14 cellular contexts compared by ENCODE assay signal in genomic region chr2:236538242-236538641, GRCh38. TPM values are rescaled to one million over a fixed set of nuclear protein-coding genes. Genes with fewer than 3 reads are reported as not detected.
DNase-seq lines count a peak whose midpoint lies in the region; ATAC-seq, FAIRE-seq and TF ChIP-seq lines count a peak whose summit lies in the region.
"Had no signal": no experiment of that assay in that cellular context is flagged by ENCODE, and none has a peak within 500 bp of the region (broad histone marks: within the 10 kb centered on the region; RNA-seq: fewer than 3 reads in every experiment).

No MANE protein-coding gene starts in this region.

- FAIRE-seq in GM19239 (lab: Jason Lieb, UNC), result peak; percentile 91

- DNase-seq in CD8-positive, alpha-beta T cell, result no peak
- DNase-seq in GM19239 (ENCODE audit: insufficient read length, low spot score) (no peak), MV-4-11 (lab: John Stamatoyannopoulos, UW) (peak; percentile 7), memory B cell (ENCODE audit: low spot score in 2 of 2) (no peak), OCI-LY7 (ENCODE audit: low spot score) (no peak), HK-2 (ENCODE audit: unreplicated experiment) (no peak)
- DNase-seq in central memory CD4-positive, alpha-beta T cell, result no peak
- DNase-seq: GM23248; NCI-H69; stimulated activated CD4-positive, alpha-beta T cell treated with anti-CD3 and anti-CD28 coated beads, Interleukin-12 subunit alpha, Interleukin-12 subunit beta, amount 100 ng/mL, for 4 hours had no signal

- peaks cover 44% of the 10 kb centered on the region for H3K36me3 Mint-ChIP-seq in CD8-positive, alpha-beta T cell
- H3K36me3 Mint-ChIP-seq in memory B cell, result peaks cover 11% of the 10 kb centered on the region

- CTCF ChIA-PET in CD8-positive, alpha-beta T cell (lab: Charles Lee), result interaction anchor here (0.9 to 5.6 kb wide), 3 partner anchors 20 to 31 kb away, joined by 3 to 45 read pairs (median 45); partner anchors contain the start of gene ACKR3
- CTCF ChIA-PET in OCI-LY7 (lab: Charles Lee; ENCODE audit: unreplicated experiment), result no interaction called here

- H3K9me3 ChIP-seq in CD8-positive, alpha-beta T cell (ENCODE audit: low read length), result no peaks in the 10 kb centered on the region
- H3K9me3 ChIP-seq in OCI-LY7 (ENCODE audit: low read length), result no peaks in the 10 kb centered on the region; the same call in 1 of the 2 replicates

- H3K4me2 ChIP-seq in OCI-LY7 (ENCODE audit: low read length), result no peak overlapping the region

- peak overlapping the region; percentile 98 for H3K4me3 Mint-ChIP-seq in CD8-positive, alpha-beta T cell
- H3K4me3 Mint-ChIP-seq in memory B cell, result peak overlapping the region; percentile 75
- H3K4me3 Mint-ChIP-seq: nephron had no signal

- peak overlapping the region; percentile 98 for H3K27ac Mint-ChIP-seq in CD8-positive, alpha-beta T cell
- peak overlapping the region; percentile 67 for H3K27ac Mint-ChIP-seq in memory B cell
- H3K27ac Mint-ChIP-seq: nephron had no signal

- H3K9me3 Mint-ChIP-seq in CD8-positive, alpha-beta T cell, result peaks cover 3% of the 10 kb centered on the region
- H3K9me3 Mint-ChIP-seq in memory B cell, result peaks cover 5% of the 10 kb centered on the region

- H3K27me3 Mint-ChIP-seq in CD8-positive, alpha-beta T cell (ENCODE audit: low read depth), result no peaks in the 10 kb centered on the region
- no peaks in the 10 kb centered on the region for H3K27me3 Mint-ChIP-seq in memory B cell

- POLR2A ChIA-PET in CD8-positive, alpha-beta T cell (lab: Charles Lee), result interaction anchor here (0.8 to 3.9 kb wide), 6 partner anchors 9 to 548 kb away, joined by 3 to 41 read pairs (median 4); partner anchors contain the start of genes ACKR3 and COPS8
- POLR2A ChIA-PET in OCI-LY7 (lab: Charles Lee), result no interaction called here

- TF ChIP-seq CTCF in CD8-positive, alpha-beta T cell (IDR thresholded peaks at IDR 0.05), result no peak
- TF ChIP-seq CTCF in OCI-LY7 (conservative IDR thresholded peaks at IDR 0.05; ENCODE audit: low read length), result no peak

- no peaks in the 10 kb centered on the region for H4K20me1 ChIP-seq in OCI-LY7 (ENCODE audit: insufficient read depth, low read length)

- no peaks in the 10 kb centered on the region for H3K27me3 ChIP-seq in CD8-positive, alpha-beta T cell (ENCODE audit: insufficient read depth, low read length)
- H3K27me3 ChIP-seq: cardiac muscle cell had no signal

- no peak overlapping the region for H2AFZ ChIP-seq in OCI-LY7 (ENCODE audit: low read length)
- H2AFZ ChIP-seq: GM23248 had no signal

- H3K79me2 ChIP-seq in OCI-LY7 (ENCODE audit: insufficient read depth, low read depth, low read length), result no peaks in the 10 kb centered on the region

- no peaks in the 10 kb centered on the region for H3K36me3 ChIP-seq in CD8-positive, alpha-beta T cell (ENCODE audit: insufficient read depth, low read length)
- no peaks in the 10 kb centered on the region for H3K36me3 ChIP-seq in OCI-LY7 (ENCODE audit: insufficient read depth, low read length)
- H3K36me3 ChIP-seq: cardiac muscle cell had no signal

- intact Hi-C loops in CD8-positive, alpha-beta T cell (cut with DNase I, micrococcal nuclease), result loop anchor here (1.0 to 10.0 kb wide), 2 partner anchors 31 to 427 kb away; partner anchors contain the start of gene ACKR3 (in 1 of the 2)
- intact Hi-C loops in OCI-LY7 (cut with micrococcal nuclease; ENCODE audit: unreplicated experiment), result no loop called here

- H3K4me1 ChIP-seq in CD8-positive, alpha-beta T cell (ENCODE audit: insufficient read depth, low read length), result peaks cover 38% of the 10 kb centered on the region
- peaks cover 29% of the 10 kb centered on the region for H3K4me1 ChIP-seq in OCI-LY7 (ENCODE audit: insufficient read depth, low read length, poor library complexity, severe bottlenecking)

- peaks cover 67% of the 10 kb centered on the region for H3K4me1 Mint-ChIP-seq in CD8-positive, alpha-beta T cell (ENCODE audit: low read depth)
- peaks cover 42% of the 10 kb centered on the region for H3K4me1 Mint-ChIP-seq in memory B cell

- H3K27ac ChIP-seq in CD8-positive, alpha-beta T cell (ENCODE audit: low read depth, low read length), result peak overlapping the region; percentile 66
- H3K27ac ChIP-seq in OCI-LY7 (ENCODE audit: low read depth, low read length, poor library complexity, severe bottlenecking), result no peak overlapping the region
- H3K27ac ChIP-seq: cardiac muscle cell, GM23248, SK-N-MC had no signal

- no TSS peak for BruUV-seq in OCI-LY7 (replicated peaks; lab: Mats Ljungman, UMichigan)

- H3K4me3 ChIP-seq in CD8-positive, alpha-beta T cell (ENCODE audit: low read depth, low read length), result peak overlapping the region; percentile 77
- no peak overlapping the region for H3K4me3 ChIP-seq in OCI-LY7 (ENCODE audit: low read depth, low read length, poor library complexity, severe bottlenecking)
- H3K4me3 ChIP-seq: cardiac muscle cell, GM23248, SK-N-MC had no signal

- no peaks in the 10 kb centered on the region for H3K9me2 ChIP-seq in OCI-LY7 (ENCODE audit: insufficient read depth, low read length)

- no peak for ATAC-seq in CD8-positive, alpha-beta T cell
- ATAC-seq in memory B cell (ENCODE audit: low read depth) (peak; percentile 36), HG03520 (IDR thresholded peaks at IDR 0.05; ENCODE audit: unreplicated experiment) (no peak)

RNA-seq across cellular contexts. Expression of gene ACKR3, which starts 31.4 kb away (rescaled TPM):
- total RNA-seq in CD8-positive, alpha-beta T cell, result 1 to 10 TPM in 1 of 2 experiments, under 1 TPM in 1; 0.50 to 2.0 TPM
- 1.5 and 2.1 TPM in 2 replicates for total RNA-seq in OCI-LY7 (2014; rRNA removed; shearing (Covaris generic))
- total RNA-seq in OCI-LY7 (2022), result 0.33 and 0.46 TPM in 2 replicates
